ENCODE assay signal across 18 cellular contexts in the genomic region with DNA sequence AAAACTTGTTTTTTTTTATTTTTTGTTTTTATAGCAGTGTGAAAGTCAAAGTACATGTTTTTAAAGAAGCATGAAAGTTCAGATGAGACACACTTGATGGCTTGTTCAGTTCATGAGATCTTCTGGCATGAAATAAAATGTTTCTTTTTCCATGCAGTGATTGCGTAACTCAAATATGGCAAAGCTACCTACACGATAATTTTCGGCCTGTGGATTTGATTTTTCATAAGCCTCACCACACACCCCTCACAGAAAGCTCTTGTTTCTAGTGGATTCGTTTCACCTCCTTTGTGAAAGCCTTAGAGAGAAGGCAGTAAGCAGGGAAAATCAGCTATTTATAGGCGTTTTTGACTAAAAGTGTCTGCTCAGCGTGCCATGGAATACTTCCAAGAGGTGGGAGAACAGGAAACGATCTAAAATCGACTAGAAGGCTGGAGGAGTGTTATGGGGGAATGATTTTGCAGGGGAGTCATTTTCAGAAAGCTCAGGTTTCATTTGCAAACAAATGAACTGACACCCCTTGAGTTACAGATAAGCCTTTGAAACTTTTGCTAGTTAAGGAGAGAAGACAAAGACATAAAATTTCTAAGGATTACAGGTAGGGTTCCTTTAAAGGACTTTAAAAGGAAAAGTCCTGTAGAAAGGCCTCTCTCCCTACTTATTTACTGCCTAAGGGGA.
DNase-seq lines count a peak whose midpoint lies in the region; ATAC-seq, FAIRE-seq and TF ChIP-seq lines count a peak whose summit lies in the region.
"Had no signal": no experiment of that assay in that cellular context is flagged by ENCODE, and none has a peak within 500 bp of the region (broad histone marks: within the 10 kb centered on the region; RNA-seq: fewer than 3 reads in every experiment).

No MANE protein-coding gene starts in this region.

- DNase-seq in A549 (ENCODE audit: low read depth in 1 of 2, low spot score in 1 of 2) (no peak), cerebellar cortex (ENCODE audit: low spot score) (peak; percentile 75), neural progenitor cell (ENCODE audit: low spot score) (no peak), lower lobe of right lung (no peak), GM13976 (ENCODE audit: low spot score) (no peak), GM19239 (ENCODE audit: insufficient read length, low spot score) (no peak), HTR-8/SVneo (ENCODE audit: insufficient read length, low spot score) (no peak)
- DNase-seq: activated CD4-positive, alpha-beta T cell treated with anti-CD3 and anti-CD28 coated beads, Interleukin-2, amount 50 U/mL, for 4 hours; activated naive CD8-positive, alpha-beta T cell treated with anti-CD3 and anti-CD28 coated beads, Interleukin-2, amount 10 ng/mL, durations not matched to agents 7 days and 5 days; activated T-cell treated with anti-CD3 and anti-CD28 coated beads, Interleukin-2, amount 50 U/mL, for 1 hour; PC-3; spleen; stimulated activated naive CD4-positive, alpha-beta T cell had no signal

- H3K27ac ChIP-seq in A549 (peak overlapping the region; percentile 26 to 76; a peak in 4 of 6 replicates), HUES48 (ENCODE audit: low read depth, low read length) (peak overlapping the region; percentile 23), neural progenitor cell (peak overlapping the region; percentile 18), lower lobe of right lung (no peak overlapping the region)
- H3K27ac ChIP-seq: KMS-11, spleen had no signal

- H3K27ac Mint-ChIP-seq in neural progenitor cell = no peak overlapping the region
- H3K27ac Mint-ChIP-seq: activated naive CD8-positive, alpha-beta T cell treated with anti-CD3 and anti-CD28 coated beads, Interleukin-2, amount 10 ng/mL, durations not matched to agents 7 days and 5 days had no signal

- H3K4me3 ChIP-seq in A549 = no peak overlapping the region
- H3K4me3 ChIP-seq in HUES48 (ENCODE audit: low read depth, low read length) = no peak overlapping the region
- H3K4me3 ChIP-seq in neural progenitor cell = no peak overlapping the region
- no peak overlapping the region for H3K4me3 ChIP-seq in lower lobe of right lung
- H3K4me3 ChIP-seq: spleen had no signal

- H3K4me1 ChIP-seq in A549 (peaks cover 9% of the 10 kb centered on the region; the same call in 2 of the 3 replicates), HUES48 (ENCODE audit: control insufficient read depth, insufficient read depth, low read length) (peaks cover 16% of the 10 kb centered on the region), neural progenitor cell (peaks cover 42% of the 10 kb centered on the region), lower lobe of right lung (no peaks in the 10 kb centered on the region)
- H3K4me1 ChIP-seq: spleen had no signal

- peaks cover 15% of the 10 kb centered on the region for H3K4me1 Mint-ChIP-seq in neural progenitor cell
- H3K4me1 Mint-ChIP-seq: activated naive CD8-positive, alpha-beta T cell treated with anti-CD3 and anti-CD28 coated beads, Interleukin-2, amount 10 ng/mL, durations not matched to agents 7 days and 5 days had no signal

- H3K79me2 ChIP-seq in neural progenitor cell (ENCODE audit: low read depth) = no peaks in the 10 kb centered on the region

- H3K27me3 ChIP-seq in HUES48 (ENCODE audit: control insufficient read depth, insufficient read depth, low read length) = no peaks in the 10 kb centered on the region
- no peaks in the 10 kb centered on the region for H3K27me3 ChIP-seq in neural progenitor cell
- no peaks in the 10 kb centered on the region for H3K27me3 ChIP-seq in lower lobe of right lung (ENCODE audit: low read depth)

- H2AFZ ChIP-seq in neural progenitor cell (replicated peaks) = no peak overlapping the region

- CTCF ChIA-PET in A549 (lab: Yijun Ruan, JAX) = interaction anchor here (0.6 to 2.8 kb wide), 5 partner anchors 97 to 464 kb away, joined by 3 to 22 read pairs (median 8); no protein-coding TSS in a partner anchor

- POLR2A ChIA-PET in A549 (lab: Yijun Ruan, JAX) = no interaction called here

- no peaks in the 10 kb centered on the region for H3K9me3 Mint-ChIP-seq in neural progenitor cell
- H3K9me3 Mint-ChIP-seq: activated naive CD8-positive, alpha-beta T cell treated with anti-CD3 and anti-CD28 coated beads, Interleukin-2, amount 10 ng/mL, durations not matched to agents 7 days and 5 days had no signal

- in situ Hi-C loops in GM13976 (cut with MboI; ENCODE audit: low sequenced_read_pairs, unreplicated experiment) = no loop called here

- FAIRE-seq in A549 (lab: Jason Lieb, UNC) (no peak), GM19239 (lab: Jason Lieb, UNC) (no peak), HTR-8/SVneo (lab: Jason Lieb, UNC) (no peak)
- FAIRE-seq: keratinocyte, TTC549 had no signal

- 66% methylated on average over 8 of the region's 8 CpGs for WGBS in A549 (ENCODE audit: missing lambda C conversion rate)

- TF ChIP-seq RAD21 in A549 (conservative IDR thresholded peaks at IDR 0.05 in 1 of 2, IDR thresholded peaks at IDR 0.05 in 1 of 2) = no peak

- ATAC-seq in A549 (no peak), lower lobe of right lung (no peak)
- ATAC-seq: PC-3, SK-N-SH treated with all-trans-retinoic acid at 6 μM for 48 hours had no signal

- intact Hi-C loops in lower lobe of right lung (cut with DNase I) = no loop called here

- no peak for TF ChIP-seq POLR2A in A549 (IDR thresholded peaks at IDR 0.05; ENCODE audit: low read length)

- H3K27me3 Mint-ChIP-seq in neural progenitor cell (ENCODE audit: insufficient read depth, low read depth) = peaks cover 3% of the 10 kb centered on the region

- H3K4me3 Mint-ChIP-seq in neural progenitor cell = no peak overlapping the region
- H3K4me3 Mint-ChIP-seq: activated naive CD8-positive, alpha-beta T cell treated with anti-CD3 and anti-CD28 coated beads, Interleukin-2, amount 10 ng/mL, durations not matched to agents 7 days and 5 days had no signal

- peaks cover 13% of the 10 kb centered on the region for H3F3A ChIP-seq in neural progenitor cell (ENCODE audit: low read depth)

- H3K36me3 ChIP-seq in HUES48 (ENCODE audit: control insufficient read depth, insufficient read depth, low read length) (no peaks in the 10 kb centered on the region), neural progenitor cell (no peaks in the 10 kb centered on the region), lower lobe of right lung (no peaks in the 10 kb centered on the region)
- H3K36me3 ChIP-seq: spleen had no signal

- no peaks in the 10 kb centered on the region for H3K36me3 Mint-ChIP-seq in neural progenitor cell
- H3K36me3 Mint-ChIP-seq: activated naive CD8-positive, alpha-beta T cell treated with anti-CD3 and anti-CD28 coated beads, Interleukin-2, amount 10 ng/mL, durations not matched to agents 7 days and 5 days had no signal

- no peak for TF ChIP-seq EP300 in A549 (IDR thresholded peaks at IDR 0.05)

- H3K9me3 ChIP-seq in A549 = no peaks in the 10 kb centered on the region
- H3K9me3 ChIP-seq in HUES48 (ENCODE audit: control insufficient read depth, insufficient read depth, low read length) = no peaks in the 10 kb centered on the region
- H3K9me3 ChIP-seq in neural progenitor cell (ENCODE audit: low read depth) = no peaks in the 10 kb centered on the region
- H3K9me3 ChIP-seq in lower lobe of right lung = no peaks in the 10 kb centered on the region
- H3K9me3 ChIP-seq: spleen had no signal

- no peaks in the 10 kb centered on the region for H4K20me1 ChIP-seq in neural progenitor cell (ENCODE audit: low read depth)

- H3K9ac ChIP-seq in HUES48 (ENCODE audit: low read depth, low read length) = no peak overlapping the region
- H3K9ac ChIP-seq in neural progenitor cell = no peak overlapping the region
- H3K9ac ChIP-seq: KMS-11 had no signal

- TF ChIP-seq CTCF in A549 (IDR thresholded peaks at IDR 0.05) (no peak), neural progenitor cell (IDR thresholded peaks at IDR 0.05) (no peak), lower lobe of right lung (IDR thresholded peaks at IDR 0.05) (no peak), GM13976 (IDR thresholded peaks at IDR 0.05; ENCODE audit: borderline replicate concordance, control extremely low read depth, extremely low read depth, insufficient read depth, missing control alignments) (no peak)

- H3K4me2 ChIP-seq in A549 = no peak overlapping the region
- peak overlapping the region; percentile 37 for H3K4me2 ChIP-seq in neural progenitor cell
- H3K4me2 ChIP-seq: KMS-11 had no signal

TF ChIP-seq in A549, 52 proteins besides CTCF, POLR2A, EP300 and RAD21:
- peak; percentile 38 for TF ChIP-seq MAFK (IDR thresholded peaks at IDR 0.05; ENCODE audit: partially characterized antibody)
- no peak for TF ChIP-seq E2F6 (IDR thresholded peaks at IDR 0.05; ENCODE audit: borderline replicate concordance, low read depth)
- no peak for TF ChIP-seq RCOR1 (IDR thresholded peaks at IDR 0.05; ENCODE audit: low read depth, low read length)
- TF ChIP-seq CEBPB (IDR thresholded peaks at IDR 0.05) = peak; percentile 77 to 81
- no peak for TF ChIP-seq RARB (CRISPR knock-in tag; IDR thresholded peaks at IDR 0.05)
- no peak for TF ChIP-seq HEYL (CRISPR knock-in tag; IDR thresholded peaks at IDR 0.05)
